26 cellular contexts compared by ENCODE assay signal in the genomic region with DNA sequence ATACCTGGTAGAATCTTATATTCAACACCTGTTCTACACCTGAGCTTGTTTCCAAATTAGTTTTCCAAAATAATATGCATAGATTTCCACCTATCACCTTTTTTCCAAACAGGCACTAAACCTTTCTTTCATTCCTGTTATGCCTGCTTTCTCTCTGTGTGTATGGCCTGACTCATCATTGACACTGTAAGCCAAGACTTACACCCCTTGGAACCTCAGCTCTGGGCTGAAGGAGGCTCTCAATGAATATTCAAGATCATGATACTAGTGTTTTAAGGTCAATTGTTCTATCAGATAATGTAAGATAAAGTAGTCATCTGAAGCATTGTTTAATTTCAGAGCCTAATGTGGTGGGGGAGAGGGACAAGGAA.
"Had no signal": no experiment of that assay in that cellular context is flagged by ENCODE, and none has a peak within 500 bp of the region (broad histone marks: within the 10 kb centered on the region; RNA-seq: fewer than 3 reads in every experiment).

No MANE protein-coding gene starts in this region.

- H3K27ac ChIP-seq: ascending aorta, body of pancreas, KMS-11, SJCRH30 had no signal

- H3K27me3 ChIP-seq: ascending aorta, body of pancreas, SJCRH30 had no signal

- H3K4me1 Mint-ChIP-seq: activated CD8-positive, alpha-beta memory T cell treated with anti-CD3 and anti-CD28 coated beads, Interleukin-2, amount 10 ng/mL, durations not matched to agents 7 days and 5 days; activated naive CD4-positive, alpha-beta T cell treated with anti-CD3 and anti-CD28 coated beads, Interleukin-2, amount 50 U/mL, for 24 hours had no signal

- DNase-seq: activated CD4-positive, alpha-beta T cell treated with anti-CD3 and anti-CD28 coated beads for 48 hours; activated CD4-positive, alpha-beta T cell treated with anti-CD3 and anti-CD28 coated beads, Interleukin-2, amount 50 U/mL, for 4 hours; activated CD8-positive, alpha-beta memory T cell treated with anti-CD3 and anti-CD28 coated beads, Interleukin-2, amount 10 ng/mL, durations not matched to agents 7 days and 5 days; activated effector memory CD4-positive, alpha-beta T cell treated with Interleukin-2 at 50 U/mL for 16 hours; activated naive CD4-positive, alpha-beta T cell; activated T-cell treated with anti-CD3 and anti-CD28 coated beads, Interleukin-2, amount 50 U/mL, for 24 hours; amniotic stem cell; body of pancreas; NCI-H1092; NCI-H1417; NCI-H1930; NCI-H345; NCI-H510A; NCI-H526 treated with DMSO at 0.1 percent for 48 hours; NCI-H82; OCI-M1; RPMI8226; SJCRH30; SK-N-SH had no signal

- H3K4me3 Mint-ChIP-seq: activated CD8-positive, alpha-beta memory T cell treated with anti-CD3 and anti-CD28 coated beads, Interleukin-2, amount 10 ng/mL, durations not matched to agents 7 days and 5 days; activated naive CD4-positive, alpha-beta T cell treated with anti-CD3 and anti-CD28 coated beads, Interleukin-2, amount 50 U/mL, for 24 hours; activated T-cell treated with anti-CD3 and anti-CD28 coated beads, Interleukin-2, amount 50 U/mL, for 24 hours; activated T-helper 1 cell treated with anti-CD3 and anti-CD28 coated beads, Interleukin-12 subunit alpha, Interleukin-12 subunit beta, Interleukin-2, Interleukin-4 antibody, amounts not matched to agents 30 ng/mL and 10 ng/mL and 1 ng/mL, durations not matched to agents 14 hours and 24 hours and 36 hours had no signal

- H3K9me3 ChIP-seq: ascending aorta, body of pancreas, SJCRH30, SK-N-SH had no signal

- H3K9ac ChIP-seq: KMS-11, SK-N-SH had no signal

- H3K4me1 ChIP-seq: ascending aorta, SJCRH30 had no signal

- H3K4me3 ChIP-seq: ascending aorta, body of pancreas, SJCRH30 had no signal

- ATAC-seq: activated CD4-positive, CD25-positive, alpha-beta regulatory T cell treated with anti-CD3 and anti-CD28 coated beads, Interleukin-2, amount 50 U/mL, for 24 hours; activated CD8-positive, alpha-beta memory T cell treated with anti-CD3 and anti-CD28 coated beads, Interleukin-2, amount 10 ng/mL, durations not matched to agents 7 days and 5 days; body of pancreas; Panc1; Right ventricle myocardium inferior had no signal

- H3K36me3 Mint-ChIP-seq: activated CD8-positive, alpha-beta memory T cell treated with anti-CD3 and anti-CD28 coated beads, Interleukin-2, amount 10 ng/mL, durations not matched to agents 7 days and 5 days; activated naive CD4-positive, alpha-beta T cell treated with anti-CD3 and anti-CD28 coated beads, Interleukin-2, amount 50 U/mL, for 24 hours had no signal

- H3K27ac Mint-ChIP-seq: activated CD8-positive, alpha-beta memory T cell treated with anti-CD3 and anti-CD28 coated beads, Interleukin-2, amount 10 ng/mL, durations not matched to agents 7 days and 5 days; activated naive CD4-positive, alpha-beta T cell treated with anti-CD3 and anti-CD28 coated beads, Interleukin-2, amount 50 U/mL, for 24 hours; activated T-cell treated with anti-CD3 and anti-CD28 coated beads, Interleukin-2, amount 50 U/mL, for 24 hours; activated T-helper 1 cell treated with anti-CD3 and anti-CD28 coated beads, Interleukin-12 subunit alpha, Interleukin-12 subunit beta, Interleukin-2, Interleukin-4 antibody, amounts not matched to agents 30 ng/mL and 10 ng/mL and 1 ng/mL, durations not matched to agents 14 hours and 24 hours and 36 hours had no signal

- H3K27me3 Mint-ChIP-seq: activated CD8-positive, alpha-beta memory T cell treated with anti-CD3 and anti-CD28 coated beads, Interleukin-2, amount 10 ng/mL, durations not matched to agents 7 days and 5 days; activated naive CD4-positive, alpha-beta T cell treated with anti-CD3 and anti-CD28 coated beads, Interleukin-2, amount 50 U/mL, for 24 hours; activated T-cell treated with anti-CD3 and anti-CD28 coated beads, Interleukin-2, amount 50 U/mL, for 24 hours had no signal

- H3K36me3 ChIP-seq: ascending aorta, SJCRH30 had no signal
